ENCODE assay signal across 8 cellular contexts in genomic region chr1:76939107-76939816, GRCh38.
A peak's percentile ranks its signal among the peaks of the same experiment; 100 is the strongest.
DNase-seq lines count a peak whose midpoint lies in the region; ATAC-seq lines count a peak whose summit lies in the region.
"Had no signal": no experiment of that assay in that cellular context is flagged by ENCODE, and none has a peak within 500 bp of the region (broad histone marks: within the 10 kb centered on the region; RNA-seq: fewer than 3 reads in every experiment).

No MANE protein-coding gene starts in this region.

- peak overlapping the region; percentile 3 for H3K4me2 ChIP-seq in skeletal muscle satellite cell (ENCODE audit: low read length)

- H3K9me3 ChIP-seq in skeletal muscle satellite cell (replicated peaks; ENCODE audit: low read length): no peaks in the 10 kb centered on the region

- H3K27me3 ChIP-seq in skeletal muscle satellite cell (ENCODE audit: control insufficient read depth, insufficient read depth, low read length): no peaks in the 10 kb centered on the region

- no peaks in the 10 kb centered on the region for H3K36me3 Mint-ChIP-seq in natural killer cell treated with Interleukin-12 subunit alpha and Interleukin-12 subunit beta and Interleukin-15 and Interleukin-18, amount 100 ng/mL, for 72 hours

- ATAC-seq in GM19025 (IDR thresholded peaks at IDR 0.05; ENCODE audit: low read depth, unreplicated experiment) (peak; percentile 58), HG03045 (IDR thresholded peaks at IDR 0.05; ENCODE audit: unreplicated experiment) (peak; percentile 55)
- ATAC-seq in natural killer cell treated with Interleukin-12 subunit alpha and Interleukin-12 subunit beta and Interleukin-15 and Interleukin-18, amount 100 ng/mL, for 72 hours: no peak

- no peaks in the 10 kb centered on the region for H3K4me1 Mint-ChIP-seq in natural killer cell treated with Interleukin-12 subunit alpha and Interleukin-12 subunit beta and Interleukin-15 and Interleukin-18, amount 100 ng/mL, for 72 hours (ENCODE audit: low read depth in 2 of 2)

- no peak overlapping the region for H3K27ac Mint-ChIP-seq in natural killer cell treated with Interleukin-12 subunit alpha and Interleukin-12 subunit beta and Interleukin-15 and Interleukin-18, amount 100 ng/mL, for 72 hours

- no peak overlapping the region for H3K4me3 ChIP-seq in skeletal muscle satellite cell (ENCODE audit: low read length)

- no peaks in the 10 kb centered on the region for H3K9me3 Mint-ChIP-seq in natural killer cell treated with Interleukin-12 subunit alpha and Interleukin-12 subunit beta and Interleukin-15 and Interleukin-18, amount 100 ng/mL, for 72 hours

- H3K4me3 Mint-ChIP-seq in natural killer cell treated with Interleukin-12 subunit alpha and Interleukin-12 subunit beta and Interleukin-15 and Interleukin-18, amount 100 ng/mL, for 72 hours: no peak overlapping the region

- H3K9ac ChIP-seq in skeletal muscle satellite cell (ENCODE audit: low read depth, low read length): no peak overlapping the region

- peak; percentile 85 for DNase-seq in amniotic epithelial cell (ENCODE audit: low read depth)
- DNase-seq in natural killer cell treated with Interleukin-12 subunit alpha and Interleukin-12 subunit beta and Interleukin-15 and Interleukin-18, amount 100 ng/mL, for 72 hours (ENCODE audit: low spot score): no peak
- DNase-seq in amniotic stem cell (lab: John Stamatoyannopoulos, UW): no peak
- no peak for DNase-seq in activated CD4-positive, CD25-positive, alpha-beta regulatory T cell treated with anti-CD3 and anti-CD28 coated beads, Interleukin-2, amount 50 U/mL, for 72 hours
- DNase-seq: NCI-H1092 treated with DMSO at 0.1 percent for 48 hours had no signal

- no peaks in the 10 kb centered on the region for H3K36me3 ChIP-seq in skeletal muscle satellite cell (ENCODE audit: insufficient read depth, low read length)

- H3K27me3 Mint-ChIP-seq in natural killer cell treated with Interleukin-12 subunit alpha and Interleukin-12 subunit beta and Interleukin-15 and Interleukin-18, amount 100 ng/mL, for 72 hours: peaks cover 5 to 25% of the 10 kb centered on the region in 2 donors

- H3K4me1 ChIP-seq in skeletal muscle satellite cell (ENCODE audit: control insufficient read depth, insufficient read depth, low read length): peaks cover 20% of the 10 kb centered on the region

Comparison
In these comparisons a context has a peak if more than half of its experiments do, and no peak if none do; other contexts are left out.
1. ATAC-seq: peak in GM19025 (single experiment) and HG03045 (single experiment); none in natural killer cell treated with Interleukin-12 subunit alpha and Interleukin-12 subunit beta and Interleukin-15 and Interleukin-18, amount 100 ng/mL, for 72 hours (0 of 2).